Comparison of ENCODE assay signal across 8 cellular contexts in genomic region chr6:4155848-4156466, GRCh38. TPM values are rescaled to one million over a fixed set of nuclear protein-coding genes. Genes with fewer than 3 reads are reported as not detected.
A peak's percentile ranks its signal among the peaks of the same experiment; 100 is the strongest.
DNase-seq lines count a peak whose midpoint lies in the region; ATAC-seq and TF ChIP-seq lines count a peak whose summit lies in the region.

No MANE protein-coding gene starts in this region.

- H3K9me2 ChIP-seq in PC-9 (ENCODE audit: insufficient read depth): no peaks in the 10 kb centered on the region

- H3F3A ChIP-seq in PC-9 (ENCODE audit: insufficient read depth, low read depth): no peaks in the 10 kb centered on the region

- WGBS in esophagus squamous epithelium, 2 donors: 0 to 1% methylated on average over 6 of the region's 6 CpGs

- H3K4me1 Mint-ChIP-seq in CD4-positive, alpha-beta T cell (ENCODE audit: low read depth): peaks cover 5% of the 10 kb centered on the region
- peaks cover 18% of the 10 kb centered on the region for H3K4me1 Mint-ChIP-seq in nephron progenitor cell
- H3K4me1 Mint-ChIP-seq in stimulated activated naive B cell treated with anti-CD40 and anti-IgM and Interleukin-4, amounts not matched to agents 10 μg/mL and 1 μg/mL and 100 μg/mL, for 72 hours: peaks cover 0 to 1% of the 10 kb centered on the region in 2 donors

- no peaks in the 10 kb centered on the region for H3K27me3 ChIP-seq in CD4-positive, alpha-beta T cell (ENCODE audit: control insufficient read depth, insufficient read depth, low read length)
- H3K27me3 ChIP-seq in PC-9 (ENCODE audit: insufficient read depth, low read depth) (no peaks in the 10 kb centered on the region), esophagus squamous epithelium (no peaks in the 10 kb centered on the region)

- peak; percentile 57 to 76 (median 70) for DNase-seq in CD4-positive, alpha-beta T cell
- peak; percentile 72 to 84 for DNase-seq in Kasumi-1 (lab: John Stamatoyannopoulos, UW)
- DNase-seq in PC-9: peak; percentile 60 to 61
- peak; percentile 81 for DNase-seq in activated T-cell treated with anti-CD3 and anti-CD28 coated beads for 4 hours
- no peak for DNase-seq in esophagus squamous epithelium (lab: John Stamatoyannopoulos, UW)
- DNase-seq in nephron progenitor cell: peak; percentile 74
- DNase-seq in stimulated activated naive B cell treated with anti-CD40 and anti-IgM and Interleukin-4, amounts not matched to agents 10 μg/mL and 1 μg/mL and 100 μg/mL, for 72 hours: peak; percentile 62

- TF ChIP-seq POLR2A in esophagus squamous epithelium (IDR thresholded peaks at IDR 0.05): no peak

- H3K36me3 Mint-ChIP-seq in CD4-positive, alpha-beta T cell (ENCODE audit: low read depth): no peaks in the 10 kb centered on the region
- H3K36me3 Mint-ChIP-seq in nephron progenitor cell (ENCODE audit: low read depth): no peaks in the 10 kb centered on the region
- H3K36me3 Mint-ChIP-seq in stimulated activated naive B cell treated with anti-CD40 and anti-IgM and Interleukin-4, amounts not matched to agents 10 μg/mL and 1 μg/mL and 100 μg/mL, for 72 hours: no peaks in the 10 kb centered on the region

- peak; percentile 99 for ATAC-seq in CD4-positive, alpha-beta T cell (ENCODE audit: poor library complexity)
- ATAC-seq in GM21367 (IDR thresholded peaks at IDR 0.05; ENCODE audit: unreplicated experiment): peak; percentile 66
- peak; percentile 91 to 98 for ATAC-seq in stimulated activated naive B cell treated with anti-CD40 and anti-IgM and Interleukin-4, amounts not matched to agents 10 μg/mL and 1 μg/mL and 100 μg/mL, for 72 hours (replicated peaks)

- H4K20me1 ChIP-seq in PC-9 (ENCODE audit: insufficient read depth): no peaks in the 10 kb centered on the region

- H3K4me2 ChIP-seq in PC-9: peak overlapping the region; percentile 11

- intact Hi-C loops in CD4-positive, alpha-beta T cell (cut with DNase I, micrococcal nuclease): loop anchor here (1.0 to 5.0 kb wide), 8 partner anchors 21 to 879 kb away; partner anchors contain the start of gene ECI2 (in 1 of the 2)
- intact Hi-C loops in PC-9 (cut with micrococcal nuclease; ENCODE audit: unreplicated experiment): loop anchor here (1.0 to 10.0 kb wide), 3 partner anchors 101 to 413 kb away; partner anchors contain the start of gene FAM50B
- intact Hi-C loops in esophagus squamous epithelium (cut with DNase I): loop anchor here (10.0 kb wide), 1 partner anchor 91 kb away; no protein-coding TSS in a partner anchor

- no peaks in the 10 kb centered on the region for H3K9me3 Mint-ChIP-seq in CD4-positive, alpha-beta T cell
- peaks cover 10% of the 10 kb centered on the region for H3K9me3 Mint-ChIP-seq in nephron progenitor cell
- H3K9me3 Mint-ChIP-seq in stimulated activated naive B cell treated with anti-CD40 and anti-IgM and Interleukin-4, amounts not matched to agents 10 μg/mL and 1 μg/mL and 100 μg/mL, for 72 hours: no peaks in the 10 kb centered on the region

- H3K4me1 ChIP-seq in PC-9 (replicated peaks; ENCODE audit: insufficient read depth): no peaks in the 10 kb centered on the region
- peaks cover 0 to 3% (median 0%) of the 10 kb centered on the region in 3 donors for H3K4me1 ChIP-seq in esophagus squamous epithelium

- H3K27ac ChIP-seq in CD4-positive, alpha-beta T cell (ENCODE audit: low read depth, low read length): no peak overlapping the region
- H3K27ac ChIP-seq in PC-9: no peak overlapping the region
- H3K27ac ChIP-seq in esophagus squamous epithelium: no peak overlapping the region

- no peak overlapping the region for H3K27ac Mint-ChIP-seq in CD4-positive, alpha-beta T cell
- H3K27ac Mint-ChIP-seq in nephron progenitor cell: no peak overlapping the region
- H3K27ac Mint-ChIP-seq in stimulated activated naive B cell treated with anti-CD40 and anti-IgM and Interleukin-4, amounts not matched to agents 10 μg/mL and 1 μg/mL and 100 μg/mL, for 72 hours: no peak overlapping the region

- no peak overlapping the region for H3K4me3 Mint-ChIP-seq in CD4-positive, alpha-beta T cell
- no peak overlapping the region for H3K4me3 Mint-ChIP-seq in nephron progenitor cell
- H3K4me3 Mint-ChIP-seq in stimulated activated naive B cell treated with anti-CD40 and anti-IgM and Interleukin-4, amounts not matched to agents 10 μg/mL and 1 μg/mL and 100 μg/mL, for 72 hours: no peak overlapping the region

- POLR2A ChIA-PET in CD4-positive, alpha-beta T cell (lab: Charles Lee): interaction anchor here (1.0 to 1.4 kb wide), 2 partner anchors 20 to 135 kb away, joined by 4 to 5 read pairs; a partner anchor contains a TSS
- POLR2A ChIA-PET in PC-9 (lab: Charles Lee; ENCODE audit: unreplicated experiment): no interaction called here

- H3K9me3 ChIP-seq in CD4-positive, alpha-beta T cell (ENCODE audit: control insufficient read depth, low read length): no peaks in the 10 kb centered on the region
- H3K9me3 ChIP-seq in PC-9 (ENCODE audit: insufficient read depth, low read depth) (no peaks in the 10 kb centered on the region), esophagus squamous epithelium (no peaks in the 10 kb centered on the region)

- CTCF ChIA-PET in CD4-positive, alpha-beta T cell (lab: Charles Lee): interaction anchor here (0.6 to 2.6 kb wide), 27 partner anchors 10 to 876 kb away, joined by 3 to 25 read pairs (median 4); partner anchors contain the start of genes ECI2 and FAM50B
- CTCF ChIA-PET in PC-9 (lab: Charles Lee): no interaction called here

- H3K4me3 ChIP-seq in PC-9 (no peak overlapping the region), esophagus squamous epithelium (no peak overlapping the region)

- H3K79me2 ChIP-seq in PC-9 (ENCODE audit: low read depth): no peaks in the 10 kb centered on the region

- peak; percentile 86 for TF ChIP-seq CTCF in CD4-positive, alpha-beta T cell (IDR thresholded peaks at IDR 0.05)
- peak; percentile 80 for TF ChIP-seq CTCF in PC-9 (conservative IDR thresholded peaks at IDR 0.05)
- peak; percentile 64 to 86 (median 84) for TF ChIP-seq CTCF in esophagus squamous epithelium (IDR thresholded peaks at IDR 0.05)
- TF ChIP-seq CTCF in nephron progenitor cell (IDR thresholded peaks at IDR 0.05): peak; percentile 80

- no peaks in the 10 kb centered on the region for H3K36me3 ChIP-seq in PC-9 (ENCODE audit: low read depth)
- no peaks in the 10 kb centered on the region for H3K36me3 ChIP-seq in esophagus squamous epithelium

- H3K27me3 Mint-ChIP-seq in CD4-positive, alpha-beta T cell: peaks cover 15% of the 10 kb centered on the region
- peaks cover 6% of the 10 kb centered on the region for H3K27me3 Mint-ChIP-seq in nephron progenitor cell (ENCODE audit: low read depth, poor library complexity)
- peaks cover 22 to 44% of the 10 kb centered on the region in 2 donors for H3K27me3 Mint-ChIP-seq in stimulated activated naive B cell treated with anti-CD40 and anti-IgM and Interleukin-4, amounts not matched to agents 10 μg/mL and 1 μg/mL and 100 μg/mL, for 72 hours

- BruUV-seq in PC-9 (replicated peaks; lab: Mats Ljungman, UMichigan): no TSS peak

- H2AFZ ChIP-seq in PC-9: no peak overlapping the region

RNA-seq across cellular contexts. Expression of gene ECI2, which starts 20.6 kb away (rescaled TPM):
- total RNA-seq in CD4-positive, alpha-beta T cell: 10 to 100 TPM; 25.6 to 30.1 TPM
- total RNA-seq in PC-9 (2021) (45.7 and 53.8 TPM in 2 replicates), esophagus squamous epithelium (10 to 100 TPM; 11.7 to 38.0 (median 19.1) TPM)
